In the genomic region with DNA sequence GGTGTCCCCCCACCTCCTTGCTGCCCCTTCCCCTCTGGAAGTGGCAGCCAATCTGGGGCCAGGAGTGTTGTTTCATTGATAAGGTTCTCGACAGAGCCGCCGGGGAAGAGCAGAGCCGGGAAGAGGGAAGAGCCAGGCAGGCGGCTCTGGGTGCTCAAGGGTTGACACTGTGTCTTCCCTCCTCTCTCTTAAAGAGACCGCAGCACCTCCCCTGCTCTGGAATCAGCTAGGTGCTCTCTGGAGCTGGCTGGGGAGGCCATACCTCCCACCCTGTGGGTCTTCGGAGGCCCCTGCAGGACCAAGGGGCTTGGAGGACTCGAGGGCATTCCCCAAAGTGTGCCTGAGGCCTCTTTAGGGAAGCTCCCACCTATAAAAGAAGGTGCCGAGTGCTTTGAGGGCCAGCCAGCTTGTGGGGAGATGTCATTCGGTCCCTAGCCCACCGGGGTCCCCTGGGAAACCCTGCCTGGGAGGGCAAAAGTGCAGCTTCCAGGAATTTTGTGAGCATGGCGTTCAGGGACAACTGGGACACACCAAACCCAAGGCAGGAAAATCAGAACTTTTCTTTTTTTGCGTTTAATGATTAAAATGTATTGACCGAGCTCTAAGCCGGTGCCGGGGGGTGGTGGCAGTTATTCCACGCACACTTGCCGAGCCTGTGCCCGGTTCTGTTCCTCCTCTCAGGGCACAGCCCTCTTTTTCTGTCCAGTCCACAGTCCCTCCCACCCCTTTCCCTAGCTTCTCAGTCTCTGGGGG, we compare ENCODE assay signal across 8 cellular contexts. TPM values are rescaled to one million over a fixed set of nuclear protein-coding genes. Genes with fewer than 3 reads are reported as not detected.
DNase-seq lines count a peak whose midpoint lies in the region; ATAC-seq and TF ChIP-seq lines count a peak whose summit lies in the region.

No MANE protein-coding gene starts in this region.

- H3K9me3 ChIP-seq in suprapubic skin = no peaks in the 10 kb centered on the region

- no peaks in the 10 kb centered on the region for H3K27me3 ChIP-seq in suprapubic skin

- peak overlapping the region; percentile 89 for H3K4me3 ChIP-seq in suprapubic skin

- peak overlapping the region; percentile 89 for H3K27ac Mint-ChIP-seq in activated naive CD8-positive, alpha-beta T cell treated with anti-CD3 and anti-CD28 coated beads, Interleukin-2, amount 50 U/mL, for 24 hours

- 38% methylated on average over 17 of the region's 19 CpGs for WGBS in suprapubic skin

- H3K9me3 Mint-ChIP-seq in activated naive CD8-positive, alpha-beta T cell treated with anti-CD3 and anti-CD28 coated beads, Interleukin-2, amount 50 U/mL, for 24 hours = no peaks in the 10 kb centered on the region

- H3K4me3 Mint-ChIP-seq in activated naive CD8-positive, alpha-beta T cell treated with anti-CD3 and anti-CD28 coated beads, Interleukin-2, amount 50 U/mL, for 24 hours = peak overlapping the region; percentile 86

- peaks cover 44% of the 10 kb centered on the region for H3K4me1 Mint-ChIP-seq in activated naive CD8-positive, alpha-beta T cell treated with anti-CD3 and anti-CD28 coated beads, Interleukin-2, amount 50 U/mL, for 24 hours

- DNase-seq in stimulated activated CD4-positive, alpha-beta T cell treated with anti-CD3 and anti-CD28 coated beads, Interleukin-15, amount 100 ng/mL, for 24 hours = peak; percentile 11
- DNase-seq in stimulated activated CD4-positive, alpha-beta T cell treated with anti-CD3 and anti-CD28 coated beads, Interleukin-4, amount 100 ng/mL, for 4 hours = no peak
- DNase-seq in activated naive CD8-positive, alpha-beta T cell treated with anti-CD3 and anti-CD28 coated beads, Interleukin-2, amount 50 U/mL, for 24 hours = no peak
- peak in 1 of 2 donors; percentile 44 for DNase-seq in left colon
- DNase-seq in suprapubic skin (ENCODE audit: low spot score in 2 of 2) = no peak
- no peak for DNase-seq in NOMO-1 (lab: John Stamatoyannopoulos, UW; ENCODE audit: unreplicated experiment in 2 of 2)
- no peak for DNase-seq in ureter (ENCODE audit: low spot score)

- intact Hi-C loops in left colon (cut with DNase I, micrococcal nuclease) = no loop called here

- H3K27me3 Mint-ChIP-seq in activated naive CD8-positive, alpha-beta T cell treated with anti-CD3 and anti-CD28 coated beads, Interleukin-2, amount 50 U/mL, for 24 hours = no peaks in the 10 kb centered on the region

- peak overlapping the region; percentile 55 for H3K27ac ChIP-seq in suprapubic skin

- ATAC-seq in activated naive CD8-positive, alpha-beta T cell treated with anti-CD3 and anti-CD28 coated beads, Interleukin-2, amount 50 U/mL, for 24 hours = no peak
- ATAC-seq in left colon = peak; percentile 40
- no peak for ATAC-seq in HG03460 (IDR thresholded peaks at IDR 0.05; ENCODE audit: unreplicated experiment)

- no peak for TF ChIP-seq CTCF in suprapubic skin (IDR thresholded peaks at IDR 0.05)

- H3K36me3 ChIP-seq in suprapubic skin = peaks cover 37% of the 10 kb centered on the region

- peaks cover 47% of the 10 kb centered on the region for H3K4me1 ChIP-seq in suprapubic skin

- no peak for TF ChIP-seq EP300 in suprapubic skin (IDR thresholded peaks at IDR 0.05)

- TF ChIP-seq POLR2A in suprapubic skin (IDR thresholded peaks at IDR 0.05) = no peak

- H3K36me3 Mint-ChIP-seq in activated naive CD8-positive, alpha-beta T cell treated with anti-CD3 and anti-CD28 coated beads, Interleukin-2, amount 50 U/mL, for 24 hours (ENCODE audit: low read depth) = peaks cover 26% of the 10 kb centered on the region

RNA-seq across cellular contexts. Expression of a gene that starts 2.9 kb away (rescaled TPM):
- 10 to 100 TPM; 24.6 to 27.5 TPM for total RNA-seq in left colon
- total RNA-seq in suprapubic skin = 10 to 100 TPM; 13.1 to 23.1 (median 19.5) TPM
- total RNA-seq in ureter = 39.8 TPM

RNA-seq across cellular contexts. Expression of a gene that starts 13.2 kb away (rescaled TPM):
- total RNA-seq in left colon (100 to 1,000 TPM in 1 of 2 donors, 10 to 100 TPM in 1; 60.3 to 148 TPM), suprapubic skin (10 to 100 TPM in 3 of 4 donors, 1 to 10 TPM in 1; 6.6 to 20.4 (median 17.5) TPM), ureter (20.5 TPM)

RNA-seq across cellular contexts. Expression of a gene that starts 51.9 kb away (rescaled TPM):
- total RNA-seq in left colon (under 1 TPM in 1 of 2 donors, not detected in 1; 0.42 TPM), suprapubic skin (1 to 10 TPM in 1 of 4 donors, not detected in 3; 1.4 TPM), ureter (3.1 TPM)
